ENCODE assay signal across 1 cellular context in genomic region chr2:144912206-144912605, GRCh38.
TF ChIP-seq lines count a peak whose summit lies in the region.

No MANE protein-coding gene starts in this region.

TF ChIP-seq in SK-N-SH treated with all-trans-retinoic acid at 6 μM for 48 hours, 23 proteins besides CTCF, POLR2A, EP300 and RAD21 (continued from another document):
- TF ChIP-seq CSRNP3 (CRISPR knock-in tag; IDR thresholded peaks at IDR 0.05) (no peak), ISL1 (CRISPR knock-in tag; IDR thresholded peaks at IDR 0.05) (no peak), GLIS3 (CRISPR knock-in tag; IDR thresholded peaks at IDR 0.05) (no peak), ZFP3 (CRISPR knock-in tag; IDR thresholded peaks at IDR 0.05) (no peak), PATZ1 (CRISPR knock-in tag; IDR thresholded peaks at IDR 0.05; ENCODE audit: borderline replicate concordance) (no peak), RARB (CRISPR knock-in tag; IDR thresholded peaks at IDR 0.05) (no peak), TCF4 (CRISPR knock-in tag; IDR thresholded peaks at IDR 0.05; ENCODE audit: borderline replicate concordance) (no peak), ZC3H10 (CRISPR knock-in tag; IDR thresholded peaks at IDR 0.05) (no peak), PPARA (CRISPR knock-in tag; IDR thresholded peaks at IDR 0.05; ENCODE audit: borderline replicate concordance) (no peak), SNAI2 (CRISPR knock-in tag; IDR thresholded peaks at IDR 0.05) (no peak), ARNTL (CRISPR knock-in tag; IDR thresholded peaks at IDR 0.05; ENCODE audit: borderline replicate concordance, low read depth) (no peak)
